20 cellular contexts compared by ENCODE assay signal in genomic region chr2:3284657-3285630, GRCh38.
A peak's percentile ranks its signal among the peaks of the same experiment; 100 is the strongest.
DNase-seq lines count a peak whose midpoint lies in the region; ATAC-seq and TF ChIP-seq lines count a peak whose summit lies in the region.
"Had no signal": no experiment of that assay in that cellular context is flagged by ENCODE, and none has a peak within 500 bp of the region (broad histone marks: within the 10 kb centered on the region; RNA-seq: fewer than 3 reads in every experiment).

No MANE protein-coding gene starts in this region.

- H3K9me2 ChIP-seq in MM.1S (replicated peaks; ENCODE audit: insufficient read depth, low read length): no peaks in the 10 kb centered on the region

- H3K4me1 ChIP-seq in endodermal cell (ENCODE audit: control insufficient read depth, insufficient read depth, low read length) (no peaks in the 10 kb centered on the region), stomach (peaks cover 0 to 6% (median 0%) of the 10 kb centered on the region in 4 donors), MM.1S (ENCODE audit: low read length) (no peaks in the 10 kb centered on the region)
- H3K4me1 ChIP-seq: SJCRH30 had no signal

- TF ChIP-seq CTCF in endodermal cell (conservative IDR thresholded peaks at IDR 0.05): no peak
- no peak for TF ChIP-seq CTCF in neural crest cell (conservative IDR thresholded peaks at IDR 0.05)
- no peak for TF ChIP-seq CTCF in stomach (IDR thresholded peaks at IDR 0.05)
- no peak for TF ChIP-seq CTCF in MM.1S (IDR thresholded peaks at IDR 0.05; ENCODE audit: low read length)

- intact Hi-C loops in Right ventricle myocardium superior (cut with DNase I) (no loop called here), Right ventricle myocardium inferior (cut with DNase I) (no loop called here), stomach (cut with DNase I; ENCODE audit: low total_unique reads) (no loop called here)

- H3K4me3 ChIP-seq in endodermal cell (ENCODE audit: low read length) (no peak overlapping the region), stomach (no peak overlapping the region), MM.1S (ENCODE audit: low read length) (no peak overlapping the region)
- H3K4me3 ChIP-seq: PC-9, SJCRH30 had no signal

- TF ChIP-seq POLR2A in stomach (IDR thresholded peaks at IDR 0.05): no peak

- H3K36me3 Mint-ChIP-seq in endodermal cell (ENCODE audit: low read depth): peaks cover 17% of the 10 kb centered on the region
- H3K36me3 Mint-ChIP-seq in neural crest cell (ENCODE audit: low read depth): peaks cover 9% of the 10 kb centered on the region

- H3K79me2 ChIP-seq in MM.1S (ENCODE audit: low read length): no peaks in the 10 kb centered on the region

- H3K4me2 ChIP-seq in MM.1S (ENCODE audit: low read depth, low read length): no peak overlapping the region
- H3K4me2 ChIP-seq: PC-9 had no signal

- H3K27ac ChIP-seq in endodermal cell (ENCODE audit: low read depth, low read length) (no peak overlapping the region), stomach (no peak overlapping the region), MM.1S (ENCODE audit: low read length) (no peak overlapping the region)
- H3K27ac ChIP-seq: PC-9, RWPE1, SJCRH30 had no signal

- H3K27ac Mint-ChIP-seq in endodermal cell (peak overlapping the region; percentile 9), neural crest cell (ENCODE audit: unreplicated experiment) (peak overlapping the region; percentile 78)
- H3K27ac Mint-ChIP-seq: CD4-positive, CD25-positive, alpha-beta regulatory T cell had no signal

- H4K20me1 ChIP-seq in MM.1S (ENCODE audit: insufficient read depth, low read length): no peaks in the 10 kb centered on the region

- 93 to 94% methylated on average over 16 to 24 of the region's 24 CpGs for WGBS in endodermal cell (ENCODE audit: insufficient coverage in 1 of 2, insufficient read length in 1 of 2), 2 experiments
- 82 to 86% (median 84%) methylated on average over 23 to 24 of the region's 24 CpGs for WGBS in stomach, 5 donors

- H3K9ac ChIP-seq in endodermal cell (ENCODE audit: extremely low read depth, low read length, poor library complexity, severe bottlenecking) (no peak overlapping the region), MM.1S (ENCODE audit: low read length) (no peak overlapping the region)

- H3K27me3 ChIP-seq in endodermal cell (ENCODE audit: control insufficient read depth, insufficient read depth, low read length, poor library complexity, severe bottlenecking) (no peaks in the 10 kb centered on the region), stomach (no peaks in the 10 kb centered on the region), MM.1S (replicated peaks; ENCODE audit: insufficient read depth, low read length) (no peaks in the 10 kb centered on the region)
- H3K27me3 ChIP-seq: BE2C, SJCRH30 had no signal

- H3K4me1 Mint-ChIP-seq in endodermal cell (no peaks in the 10 kb centered on the region), neural crest cell (peaks cover 50% of the 10 kb centered on the region)

- no peaks in the 10 kb centered on the region for H3K36me3 ChIP-seq in endodermal cell (ENCODE audit: control insufficient read depth, insufficient read depth, low read length)
- H3K36me3 ChIP-seq in stomach: peaks cover 0 to 11% (median 2%) of the 10 kb centered on the region in 4 donors
- H3K36me3 ChIP-seq in MM.1S (replicated peaks; ENCODE audit: insufficient read depth, low read length): no peaks in the 10 kb centered on the region
- H3K36me3 ChIP-seq: BE2C, SJCRH30 had no signal

- no peaks in the 10 kb centered on the region for H3K27me3 Mint-ChIP-seq in endodermal cell (ENCODE audit: insufficient read depth)
- no peaks in the 10 kb centered on the region for H3K27me3 Mint-ChIP-seq in neural crest cell (ENCODE audit: low read depth)
- H3K27me3 Mint-ChIP-seq: CD4-positive, CD25-positive, alpha-beta regulatory T cell; IgD-negative memory B cell had no signal

- H3F3A ChIP-seq in MM.1S (ENCODE audit: insufficient read depth, low read length): no peaks in the 10 kb centered on the region

- H3K9me3 ChIP-seq in endodermal cell (ENCODE audit: control insufficient read depth, low read length) (no peaks in the 10 kb centered on the region), stomach (no peaks in the 10 kb centered on the region), MM.1S (replicated peaks; ENCODE audit: insufficient read depth, low read length) (no peaks in the 10 kb centered on the region)
- H3K9me3 ChIP-seq: BE2C, SJCRH30 had no signal

- no peak for ATAC-seq in Right ventricle myocardium superior (ENCODE audit: poor library complexity)
- no peak for ATAC-seq in Right ventricle myocardium inferior
- ATAC-seq in HG02970 (IDR thresholded peaks at IDR 0.05; ENCODE audit: low FRiP score, unreplicated experiment): no peak

- H3K9me3 Mint-ChIP-seq in endodermal cell (peaks cover 8% of the 10 kb centered on the region), neural crest cell (no peaks in the 10 kb centered on the region)

- peak; percentile 25 for DNase-seq in Right ventricle myocardium superior
- DNase-seq in Right ventricle myocardium inferior (ENCODE audit: missing footprints): no peak
- DNase-seq in endodermal cell: no peak
- DNase-seq in neural crest cell (ENCODE audit: low read depth, low spot score): no peak
- peak; percentile 16 for DNase-seq in stomach
- DNase-seq in NCI-H446 treated with DMSO at 0.1 percent for 48 hours (lab: John Stamatoyannopoulos, UW): no peak
- no peak for DNase-seq in MM.1S
- DNase-seq: CD4-positive, CD25-positive, alpha-beta regulatory T cell; DMS 273 treated with DMSO at 0.1 percent for 48 hours; DND-41; Karpas-422; NCI-H1048; NCI-H2029 treated with DMSO at 0.1 percent for 48 hours; NCI-H2171; PC-9 had no signal

- no peak overlapping the region for H2AFZ ChIP-seq in MM.1S (ENCODE audit: low read length)
- H2AFZ ChIP-seq: PC-9 had no signal

- TF ChIP-seq EP300 in stomach (IDR thresholded peaks at IDR 0.05): no peak

- no peak overlapping the region for H3K4me3 Mint-ChIP-seq in endodermal cell
- no peak overlapping the region for H3K4me3 Mint-ChIP-seq in neural crest cell
- H3K4me3 Mint-ChIP-seq: CD4-positive, CD25-positive, alpha-beta regulatory T cell; IgD-negative memory B cell had no signal

Comparison
In these comparisons a context has a peak if more than half of its experiments do, and no peak if none do; other contexts are left out.
1. DNase-seq: peak in Right ventricle myocardium superior (single experiment) and stomach (single experiment); none in Right ventricle myocardium inferior (single experiment), endodermal cell (single experiment), neural crest cell (single experiment), NCI-H446 treated with DMSO at 0.1 percent for 48 hours (single experiment) and MM.1S (single experiment).